Comparison of ENCODE assay signal across 20 cellular contexts in genomic region chr1:26684763-26685162, GRCh38.
"Had no signal": no experiment of that assay in that cellular context is flagged by ENCODE, and none has a peak within 500 bp of the region (broad histone marks: within the 10 kb centered on the region; RNA-seq: fewer than 3 reads in every experiment).

No MANE protein-coding gene starts in this region.

- H3K4me1 ChIP-seq: testis had no signal

- H3K4me3 ChIP-seq: heart right ventricle, sigmoid colon, smooth muscle cell, testis had no signal

- H3K9me3 Mint-ChIP-seq: activated CD4-positive, alpha-beta T cell treated with anti-CD3 and anti-CD28 coated beads, Interleukin-2, amount 10 ng/mL, durations not matched to agents 24 days and 14 days; activated CD8-positive, alpha-beta T cell treated with anti-CD3 and anti-CD28 coated beads for 36 hours; activated naive CD4-positive, alpha-beta T cell treated with anti-CD3 and anti-CD28 coated beads, Interleukin-2, amount 50 U/mL, for 24 hours; brain; dendritic cell treated with granulocyte-macrophage colony-stimulating factor and Interleukin-4, amounts not matched to agents 40 ng/mL and 50 ng/mL, for 4 days; naive thymus-derived CD8-positive, alpha-beta T cell had no signal

- H3K27me3 Mint-ChIP-seq: activated CD4-positive, alpha-beta T cell treated with anti-CD3 and anti-CD28 coated beads, Interleukin-2, amount 10 ng/mL, durations not matched to agents 24 days and 14 days; activated CD8-positive, alpha-beta T cell treated with anti-CD3 and anti-CD28 coated beads for 36 hours; activated naive CD4-positive, alpha-beta T cell treated with anti-CD3 and anti-CD28 coated beads, Interleukin-2, amount 50 U/mL, for 24 hours; dendritic cell treated with granulocyte-macrophage colony-stimulating factor and Interleukin-4, amounts not matched to agents 40 ng/mL and 50 ng/mL, for 4 days; naive thymus-derived CD8-positive, alpha-beta T cell had no signal

- FAIRE-seq: endometrium had no signal

- H3K36me3 ChIP-seq: heart right ventricle, sigmoid colon had no signal

- H3K27ac ChIP-seq: heart right ventricle, sigmoid colon, testis had no signal

- H3K4me3 Mint-ChIP-seq: activated CD4-positive, alpha-beta T cell treated with anti-CD3 and anti-CD28 coated beads, Interleukin-2, amount 10 ng/mL, durations not matched to agents 24 days and 14 days; activated CD8-positive, alpha-beta T cell treated with anti-CD3 and anti-CD28 coated beads for 36 hours; activated naive CD4-positive, alpha-beta T cell treated with anti-CD3 and anti-CD28 coated beads, Interleukin-2, amount 50 U/mL, for 24 hours; brain; dendritic cell treated with granulocyte-macrophage colony-stimulating factor and Interleukin-4, amounts not matched to agents 40 ng/mL and 50 ng/mL, for 4 days; naive thymus-derived CD8-positive, alpha-beta T cell had no signal

- H3K36me3 Mint-ChIP-seq: activated naive CD4-positive, alpha-beta T cell treated with anti-CD3 and anti-CD28 coated beads, Interleukin-2, amount 50 U/mL, for 24 hours; brain; naive thymus-derived CD8-positive, alpha-beta T cell had no signal

- H3K9me3 ChIP-seq: heart right ventricle, sigmoid colon, testis had no signal

- H3K4me2 ChIP-seq: smooth muscle cell had no signal

- ATAC-seq: activated CD8-positive, alpha-beta T cell treated with anti-CD3 and anti-CD28 coated beads for 36 hours; heart right ventricle; left colon; naive thymus-derived CD8-positive, alpha-beta T cell had no signal

- DNase-seq: activated CD4-positive, alpha-beta T cell treated with anti-CD3 and anti-CD28 coated beads, Interleukin-2, amount 10 ng/mL, durations not matched to agents 24 days and 14 days; activated CD8-positive, alpha-beta T cell treated with anti-CD3 and anti-CD28 coated beads for 36 hours; activated gamma-delta T cell treated with Interleukin-2 at 50 U/mL for 16 hours; activated T-cell treated with anti-CD3 and anti-CD28 coated beads, Interleukin-2, amount 50 U/mL, for 1 hour; anterior cingulate cortex; effector CD4-positive, alpha-beta T cell; foreskin fibroblast; heart right ventricle; islet precursor cell; left colon; naive thymus-derived CD8-positive, alpha-beta T cell; sigmoid colon; stimulated activated CD4-positive, alpha-beta T cell treated with anti-CD3 and anti-CD28 coated beads, Interleukin-15, amount 100 ng/mL, for 24 hours; stimulated activated naive CD4-positive, alpha-beta T cell; testis had no signal

- H3K27me3 ChIP-seq: heart right ventricle, sigmoid colon, testis had no signal

- H3K27ac Mint-ChIP-seq: activated CD4-positive, alpha-beta T cell treated with anti-CD3 and anti-CD28 coated beads, Interleukin-2, amount 10 ng/mL, durations not matched to agents 24 days and 14 days; activated CD8-positive, alpha-beta T cell treated with anti-CD3 and anti-CD28 coated beads for 36 hours; activated naive CD4-positive, alpha-beta T cell treated with anti-CD3 and anti-CD28 coated beads, Interleukin-2, amount 50 U/mL, for 24 hours; brain; dendritic cell treated with granulocyte-macrophage colony-stimulating factor and Interleukin-4, amounts not matched to agents 40 ng/mL and 50 ng/mL, for 4 days; naive thymus-derived CD8-positive, alpha-beta T cell had no signal
